11 cellular contexts compared by ENCODE assay signal in genomic region chr1:47434051-47434842, GRCh38. TPM values are rescaled to one million over a fixed set of nuclear protein-coding genes. Genes with fewer than 3 reads are reported as not detected.
DNase-seq lines count a peak whose midpoint lies in the region; ATAC-seq, FAIRE-seq and TF ChIP-seq lines count a peak whose summit lies in the region.
"Had no signal": no experiment of that assay in that cellular context is flagged by ENCODE, and none has a peak within 500 bp of the region (broad histone marks: within the 10 kb centered on the region; RNA-seq: fewer than 3 reads in every experiment).

No MANE protein-coding gene starts in this region.

- no peak overlapping the region for H2BK120ac ChIP-seq in trophoblast cell (ENCODE audit: insufficient read depth, low read length, poor library complexity)

- H3K23ac ChIP-seq in trophoblast cell (ENCODE audit: low read length), result no peak overlapping the region

- ATAC-seq in DND-41 (ENCODE audit: insufficient read depth, low read depth), result no peak
- ATAC-seq in WTC11, result no peak
- ATAC-seq in GM18505 (IDR thresholded peaks at IDR 0.05; ENCODE audit: unreplicated experiment), result no peak

- H2AFZ ChIP-seq in DND-41 (ENCODE audit: low read depth, low read length) (no peak overlapping the region), trophoblast cell (ENCODE audit: insufficient read depth, low read length, poor library complexity) (peak overlapping the region; percentile 17)

- H3K4me3 ChIP-seq in DND-41 (ENCODE audit: low read depth in 1 of 2, low read length in 2 of 2) (no peak overlapping the region), foreskin fibroblast (ENCODE audit: low read depth in 1 of 2, low read length in 2 of 2) (peak overlapping the region; percentile 35 to 39), trophoblast cell (ENCODE audit: low read depth, low read length) (no peak overlapping the region)

- H3K4me1 ChIP-seq in DND-41 (ENCODE audit: insufficient read depth, low read length) (peaks cover 42% of the 10 kb centered on the region), trophoblast cell (ENCODE audit: control insufficient read depth in 1 of 2, insufficient read depth in 2 of 2, low read length in 2 of 2) (peaks cover 10 to 19% of the 10 kb centered on the region in 2 experiments)

- H2AK5ac ChIP-seq in trophoblast cell (ENCODE audit: low read length), result no peak overlapping the region

- no peak overlapping the region for H3K27ac Mint-ChIP-seq in WTC11

- peak overlapping the region; percentile 62 for H3K4me3 Mint-ChIP-seq in WTC11

- no peaks in the 10 kb centered on the region for H3K9me3 ChIP-seq in DND-41 (ENCODE audit: insufficient read depth, low read length, severe bottlenecking)
- peaks cover 3% of the 10 kb centered on the region for H3K9me3 ChIP-seq in trophoblast cell (ENCODE audit: insufficient read depth, low read depth, low read length)

- TF ChIP-seq POLR2A in GM18505 (IDR thresholded peaks at IDR 0.05; ENCODE audit: borderline replicate concordance, extremely low read depth, insufficient read depth, insufficient read length), result no peak

- no peak overlapping the region for H3K27ac ChIP-seq in DND-41 (ENCODE audit: low read length)
- no peak overlapping the region for H3K27ac ChIP-seq in trophoblast cell (ENCODE audit: low read depth, low read length)

- no peaks in the 10 kb centered on the region for H3K9me3 Mint-ChIP-seq in WTC11

- H4K8ac ChIP-seq in trophoblast cell (ENCODE audit: low read depth, low read length), result no peak overlapping the region

- H4K20me1 ChIP-seq in DND-41 (ENCODE audit: insufficient read depth, low read length), result peaks cover 61% of the 10 kb centered on the region

- no peak for TF ChIP-seq CTCF in DND-41 (IDR thresholded peaks at IDR 0.05; ENCODE audit: borderline replicate concordance, extremely low read depth, low read length, poor library complexity, severe bottlenecking)
- TF ChIP-seq CTCF in WTC11 (IDR thresholded peaks at IDR 0.05), result 0 out of 2 replicates have a peak, but pooled peaks have one; percentile 11
- no peak for TF ChIP-seq CTCF in foreskin fibroblast (IDR thresholded peaks at IDR 0.05; ENCODE audit: low read depth, low read length)

- H3K27me3 ChIP-seq in DND-41 (ENCODE audit: insufficient read depth, low read length, poor library complexity) (no peaks in the 10 kb centered on the region), trophoblast cell (ENCODE audit: insufficient read depth, low read length) (peaks cover 65% of the 10 kb centered on the region)

- no CpG with 5 or more reads among the region's 51 CpGs for WGBS in trophoblast cell (ENCODE audit: extremely low coverage, insufficient coverage, insufficient read length)

- no peak overlapping the region for H3K4ac ChIP-seq in trophoblast cell (ENCODE audit: low read depth, low read length)

- no peak overlapping the region for H2BK12ac ChIP-seq in trophoblast cell (ENCODE audit: low read length)

- H3K4me1 Mint-ChIP-seq in WTC11, result peaks cover 45% of the 10 kb centered on the region

- H3K18ac ChIP-seq in trophoblast cell (ENCODE audit: low read length), result no peak overlapping the region

- CTCF ChIA-PET in WTC11 (lab: Charles Lee), result interaction anchor here (0.6 to 8.4 kb wide), 20 partner anchors 10 to 321 kb away, joined by 3 to 177 read pairs (median 5); partner anchors contain the start of gene STIL

- no peak overlapping the region for H2BK5ac ChIP-seq in trophoblast cell (ENCODE audit: low read depth, low read length, poor library complexity)

- H3K36me3 ChIP-seq in DND-41 (ENCODE audit: insufficient read depth, low read length) (peaks cover 48% of the 10 kb centered on the region), trophoblast cell (ENCODE audit: control insufficient read depth in 1 of 2, insufficient read depth in 2 of 2, low read length in 2 of 2) (no peaks in the 10 kb centered on the region)

- no peak overlapping the region for H3K14ac ChIP-seq in trophoblast cell (ENCODE audit: low read length)

- peaks cover 69% of the 10 kb centered on the region for H3K79me2 ChIP-seq in DND-41 (ENCODE audit: insufficient read depth, low read length)
- no peaks in the 10 kb centered on the region for H3K79me2 ChIP-seq in trophoblast cell (ENCODE audit: control insufficient read depth, insufficient read depth, low read length, poor library complexity)

- no peaks in the 10 kb centered on the region for H3K79me1 ChIP-seq in trophoblast cell (ENCODE audit: low read length)

- H4K91ac ChIP-seq in trophoblast cell (ENCODE audit: low read depth, low read length), result no peak overlapping the region

- H3K9ac ChIP-seq in DND-41 (ENCODE audit: low read depth, low read length) (0 out of 2 replicates have a peak overlapping the region, but pooled peaks have one; percentile 18), trophoblast cell (ENCODE audit: low read length) (no peak overlapping the region)

- DNase-seq in DND-41 (no peak), WTC11 (ENCODE audit: low spot score) (no peak), foreskin fibroblast (peak; percentile 75 to 86), trophoblast cell (peak in 1 of 2 donors; percentile 44), NCI-H2171 (lab: John Stamatoyannopoulos, UW) (no peak), NCI-H446 (lab: John Stamatoyannopoulos, UW) (no peak), RCC 7860 (ENCODE audit: low spot score) (no peak)

- no peak overlapping the region for H4K12ac ChIP-seq in trophoblast cell (ENCODE audit: low read depth, low read length)

- POLR2A ChIA-PET in WTC11 (lab: Charles Lee), result interaction anchor here (1.1 kb wide), 1 partner anchor 15 kb away, joined by 3 read pairs; no protein-coding TSS in a partner anchor

- H3K36me3 Mint-ChIP-seq in WTC11, result 0 out of 2 replicates have a peak, but pooled peaks cover 5% of the 10 kb centered on the region

- peaks cover 83% of the 10 kb centered on the region for H3K27me3 Mint-ChIP-seq in WTC11 (ENCODE audit: low read depth)

- H3K4me2 ChIP-seq in DND-41 (ENCODE audit: insufficient read depth, low read length) (peak overlapping the region; percentile 87), trophoblast cell (ENCODE audit: low read length) (peak overlapping the region; percentile 20)

- FAIRE-seq in RCC 7860 (lab: Jason Lieb, UNC), result no peak
- FAIRE-seq: urothelium cell line had no signal

TF ChIP-seq in WTC11, 78 proteins besides CTCF, POLR2A, EP300 and RAD21:
- TF ChIP-seq ZNF121 (CRISPR knock-in tag; IDR thresholded peaks at IDR 0.05) (no peak), CBFB (CRISPR knock-in tag; IDR thresholded peaks at IDR 0.05; ENCODE audit: low read depth) (no peak), FOXP1 (CRISPR knock-in tag; IDR thresholded peaks at IDR 0.05; ENCODE audit: borderline replicate concordance) (no peak), JAZF1 (CRISPR knock-in tag; IDR thresholded peaks at IDR 0.05) (no peak), ZNF232 (CRISPR knock-in tag; IDR thresholded peaks at IDR 0.05) (no peak)

RNA-seq across cellular contexts. Expression of gene FOXD2, which starts 3.6 kb away (rescaled TPM):
- 0.05 to 0.07 TPM (median 0.05 TPM) in 3 replicates for total RNA-seq in WTC11 (2021)
- 0.01 TPM in 1 of 2 replicates, not detected in the other for polyA plus RNA-seq in trophoblast cell (2013)

RNA-seq across cellular contexts. Expression of gene FOXE3, which starts 18.2 kb away (rescaled TPM):
- 0.09 TPM in 1 of 3 replicates, not detected in the others for total RNA-seq in WTC11 (2021)
- 5.3 and 6.7 TPM in 2 replicates for polyA plus RNA-seq in trophoblast cell (2013)
- total RNA-seq: activated CD8-positive, alpha-beta memory T cell treated with anti-CD3 and anti-CD28 coated beads for 36 hours; mononuclear cell had no signal

Comparison
In these comparisons a context has a peak if more than half of its experiments do, and no peak if none do; other contexts are left out.
1. DNase-seq: peak in foreskin fibroblast (2 of 2); none in DND-41 (single experiment), WTC11 (single experiment), NCI-H2171 (single experiment), NCI-H446 (0 of 2) and RCC 7860 (single experiment).
2. H3K4me3 ChIP-seq: peak in foreskin fibroblast (2 of 2); none in DND-41 (0 of 2) and trophoblast cell (single experiment).